ENCODE assay signal across 1 cellular context in the genomic region with DNA sequence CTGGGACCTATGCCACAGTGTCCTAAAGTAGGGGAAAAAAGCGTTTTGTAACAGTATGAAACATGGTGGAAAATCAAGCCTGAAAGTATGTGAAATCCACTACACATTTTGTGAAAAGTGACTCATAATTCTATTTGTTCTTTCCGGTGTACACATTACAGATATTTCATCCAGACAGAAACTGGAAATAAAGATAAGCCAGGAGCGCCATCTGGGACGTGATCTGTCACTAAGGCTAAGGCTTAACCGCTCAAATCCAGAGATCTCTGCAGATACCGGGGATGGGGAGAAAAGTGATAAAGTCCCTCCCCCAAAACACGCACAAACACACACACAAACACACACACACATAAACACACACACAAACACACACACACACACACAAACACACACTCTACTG.
TF ChIP-seq lines count a peak whose summit lies in the region.

No MANE protein-coding gene starts in this region.

TF ChIP-seq in K562, 482 proteins besides CTCF, POLR2A, EP300 and RAD21 (continued from another document):
- TF ChIP-seq ETV5 (CRISPR knock-in tag; IDR thresholded peaks at IDR 0.05; ENCODE audit: low read depth) (0 out of 2 replicates have a peak, but pooled peaks have one; percentile 51), KLF16 (IDR thresholded peaks at IDR 0.05) (peak; percentile 55; the same call in 1 of the 2 replicates), SIN3A (IDR thresholded peaks at IDR 0.05; ENCODE audit: borderline replicate concordance in 2 of 2, control insufficient read depth in 1 of 2, low read depth in 2 of 2, low read length in 2 of 2) (no peak), TAF1 (IDR thresholded peaks at IDR 0.05; ENCODE audit: control insufficient read depth, extremely low read depth, insufficient read depth, low read length, severe bottlenecking) (no peak), ETV1 (tag; conservative IDR thresholded peaks at IDR 0.05; ENCODE audit: low read depth) (0 out of 2 replicates have a peak, but pooled peaks have one; percentile 45), FOXM1 (IDR thresholded peaks at IDR 0.05; ENCODE audit: low read depth) (peak; percentile 58; the same call in 1 of the 2 replicates), FOXM1 (CRISPR knock-in tag; IDR thresholded peaks at IDR 0.05; ENCODE audit: low read depth) (no peak), CTBP1 (IDR thresholded peaks at IDR 0.05; ENCODE audit: borderline replicate concordance) (peak; percentile 44; the same call in 1 of the 2 replicates)
- TF ChIP-seq, protein P1, sequence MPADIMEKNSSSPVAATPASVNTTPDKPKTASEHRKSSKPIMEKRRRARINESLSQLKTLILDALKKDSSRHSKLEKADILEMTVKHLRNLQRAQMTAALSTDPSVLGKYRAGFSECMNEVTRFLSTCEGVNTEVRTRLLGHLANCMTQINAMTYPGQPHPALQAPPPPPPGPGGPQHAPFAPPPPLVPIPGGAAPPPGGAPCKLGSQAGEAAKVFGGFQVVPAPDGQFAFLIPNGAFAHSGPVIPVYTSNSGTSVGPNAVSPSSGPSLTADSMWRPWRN (IDR thresholded peaks at IDR 0.05; ENCODE audit: low read depth): 0 out of 2 replicates have a peak, but pooled peaks have one; percentile 12
- TF ChIP-seq, protein P2, sequence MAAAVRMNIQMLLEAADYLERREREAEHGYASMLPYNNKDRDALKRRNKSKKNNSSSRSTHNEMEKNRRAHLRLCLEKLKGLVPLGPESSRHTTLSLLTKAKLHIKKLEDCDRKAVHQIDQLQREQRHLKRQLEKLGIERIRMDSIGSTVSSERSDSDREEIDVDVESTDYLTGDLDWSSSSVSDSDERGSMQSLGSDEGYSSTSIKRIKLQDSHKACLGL (CRISPR knock-in tag; IDR thresholded peaks at IDR 0.05; ENCODE audit: borderline replicate concordance, poor library complexity, severe bottlenecking): no peak
